8 cellular contexts compared by ENCODE assay signal in the genomic region with DNA sequence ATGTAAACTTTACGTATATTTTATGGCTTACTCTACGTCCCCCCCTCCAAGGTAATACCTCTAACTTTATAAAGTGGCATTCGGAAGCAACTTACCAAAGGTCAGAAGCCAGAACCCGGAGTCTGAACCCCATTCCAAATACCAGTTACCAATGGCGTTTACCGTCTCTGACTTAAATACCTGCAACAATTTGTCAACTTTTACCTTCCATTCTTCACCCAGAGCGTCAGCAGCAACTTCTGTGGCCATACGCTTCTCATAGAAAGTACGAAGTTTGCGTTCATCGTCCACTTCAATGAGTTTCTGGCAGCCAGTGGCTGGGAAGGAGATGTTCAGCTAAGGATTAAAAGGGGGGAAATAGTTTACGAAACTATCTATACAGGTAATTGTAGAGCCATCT. TPM values are rescaled to one million over a fixed set of nuclear protein-coding genes. Genes with fewer than 3 reads are reported as not detected.
DNase-seq lines count a peak whose midpoint lies in the region; ATAC-seq, FAIRE-seq and TF ChIP-seq lines count a peak whose summit lies in the region.

No MANE protein-coding gene starts in this region.

- WGBS in lower leg skin, 2 donors: 5% methylated on average over 12 of the region's 12 CpGs
- WGBS in upper lobe of left lung, 2 donors: 8% methylated on average over 12 of the region's 12 CpGs

- peak overlapping the region; percentile 98 for H3K4me3 ChIP-seq in astrocyte (ENCODE audit: insufficient read depth, low read depth, low read length)
- H3K4me3 ChIP-seq in lower leg skin (ENCODE audit: low read depth, poor library complexity, severe bottlenecking): peak overlapping the region; percentile 49
- peak overlapping the region; percentile 51 to 78 (median 70) for H3K4me3 ChIP-seq in upper lobe of left lung

- H3K27me3 ChIP-seq in astrocyte (ENCODE audit: insufficient read depth, low read length) (no peaks in the 10 kb centered on the region), upper lobe of left lung (no peaks in the 10 kb centered on the region)

- peak overlapping the region; percentile 97 for H3K9ac ChIP-seq in astrocyte (ENCODE audit: low read length)

- H3K27ac ChIP-seq in astrocyte (ENCODE audit: low read depth, low read length) (peak overlapping the region; percentile 91), upper lobe of left lung (peak overlapping the region; percentile 87 to 96 (median 88))

- H3K9me3 ChIP-seq in astrocyte (ENCODE audit: insufficient read depth, low read depth, low read length) (no peaks in the 10 kb centered on the region), upper lobe of left lung (no peaks in the 10 kb centered on the region)

- no peak for TF ChIP-seq EP300 in upper lobe of left lung (IDR thresholded peaks at IDR 0.05)

- H3K79me2 ChIP-seq in astrocyte (ENCODE audit: insufficient read depth, low read length): peaks cover 34% of the 10 kb centered on the region

- peaks cover 6% of the 10 kb centered on the region for H3K9me3 Mint-ChIP-seq in activated naive CD4-positive, alpha-beta T cell treated with anti-CD3 and anti-CD28 coated beads, Interleukin-2, amount 50 U/mL, for 24 hours
- no peaks in the 10 kb centered on the region for H3K9me3 Mint-ChIP-seq in astrocyte (ENCODE audit: unreplicated experiment)

- intact Hi-C loops in lower leg skin (cut with DNase I; ENCODE audit: low total_unique reads): no loop called here

- TF ChIP-seq CTCF in astrocyte (IDR thresholded peaks at IDR 0.05; ENCODE audit: insufficient read depth, low read depth, low read length) (no peak), lower leg skin (IDR thresholded peaks at IDR 0.05) (no peak), upper lobe of left lung (IDR thresholded peaks at IDR 0.05) (no peak), D721Med (IDR thresholded peaks at IDR 0.05; ENCODE audit: insufficient read depth, missing control alignments) (no peak)

- peak overlapping the region; percentile 99 for H3K4me3 Mint-ChIP-seq in activated naive CD4-positive, alpha-beta T cell treated with anti-CD3 and anti-CD28 coated beads, Interleukin-2, amount 50 U/mL, for 24 hours
- H3K4me3 Mint-ChIP-seq in astrocyte (ENCODE audit: unreplicated experiment): peak overlapping the region; percentile 99

- H3K36me3 ChIP-seq in astrocyte (ENCODE audit: insufficient read depth, low read length) (peaks cover 49% of the 10 kb centered on the region), upper lobe of left lung (peaks cover 14 to 44% (median 38%) of the 10 kb centered on the region in 4 donors)

- DNase-seq in activated naive CD4-positive, alpha-beta T cell treated with anti-CD3 and anti-CD28 coated beads, Interleukin-2, amount 50 U/mL, for 16 hours: no peak
- DNase-seq in astrocyte (ENCODE audit: low read depth) (no peak), lower leg skin (ENCODE audit: low spot score in 2 of 2) (no peak), upper lobe of left lung (no peak), D721Med (ENCODE audit: insufficient read length, low spot score) (no peak), GOT3 (lab: John Stamatoyannopoulos, UW) (no peak)

- H3K4me1 ChIP-seq in astrocyte (ENCODE audit: insufficient read depth, low read length): peaks cover 14% of the 10 kb centered on the region
- peaks cover 17 to 34% (median 22%) of the 10 kb centered on the region in 4 donors for H3K4me1 ChIP-seq in upper lobe of left lung

- H3K27ac Mint-ChIP-seq in activated naive CD4-positive, alpha-beta T cell treated with anti-CD3 and anti-CD28 coated beads, Interleukin-2, amount 50 U/mL, for 24 hours: peak overlapping the region; percentile 100
- H3K27ac Mint-ChIP-seq in astrocyte (ENCODE audit: unreplicated experiment): peak overlapping the region; percentile 100

- TF ChIP-seq POLR2A in lower leg skin (IDR thresholded peaks at IDR 0.05) (no peak), upper lobe of left lung (IDR thresholded peaks at IDR 0.05) (no peak)

- FAIRE-seq in astrocyte (lab: Jason Lieb, UNC) (no peak), D721Med (lab: Jason Lieb, UNC) (no peak)

- peaks cover 45% of the 10 kb centered on the region for H3K36me3 Mint-ChIP-seq in activated naive CD4-positive, alpha-beta T cell treated with anti-CD3 and anti-CD28 coated beads, Interleukin-2, amount 50 U/mL, for 24 hours
- H3K36me3 Mint-ChIP-seq in astrocyte (ENCODE audit: low read depth, unreplicated experiment): peaks cover 30% of the 10 kb centered on the region

- ATAC-seq in upper lobe of left lung (ENCODE audit: low FRiP score in 2 of 2) (no peak), GM21529 (IDR thresholded peaks at IDR 0.05; ENCODE audit: unreplicated experiment) (no peak)

- no peaks in the 10 kb centered on the region for H3K27me3 Mint-ChIP-seq in activated naive CD4-positive, alpha-beta T cell treated with anti-CD3 and anti-CD28 coated beads, Interleukin-2, amount 50 U/mL, for 24 hours
- no peaks in the 10 kb centered on the region for H3K27me3 Mint-ChIP-seq in astrocyte (ENCODE audit: low read depth, unreplicated experiment)

- peaks cover 43% of the 10 kb centered on the region for H3K4me1 Mint-ChIP-seq in activated naive CD4-positive, alpha-beta T cell treated with anti-CD3 and anti-CD28 coated beads, Interleukin-2, amount 50 U/mL, for 24 hours
- H3K4me1 Mint-ChIP-seq in astrocyte (ENCODE audit: low read depth, unreplicated experiment): peaks cover 26% of the 10 kb centered on the region

- H2AFZ ChIP-seq in astrocyte (ENCODE audit: low read depth, low read length): no peak overlapping the region

- H3K4me2 ChIP-seq in astrocyte (ENCODE audit: low read length): peak overlapping the region; percentile 90

- H4K20me1 ChIP-seq in astrocyte (ENCODE audit: insufficient read depth, low read length): peaks cover 50% of the 10 kb centered on the region

RNA-seq across cellular contexts. Expression of gene RPS6, which starts 0.8 kb away (rescaled TPM):
- total RNA-seq in astrocyte: 1,222 and 1,430 TPM in 2 replicates
- total RNA-seq in lower leg skin: 1,000 to 10,000 TPM; 1,916 to 2,563 (median 2,292) TPM
- 1,000 to 10,000 TPM in 3 of 6 donors, 100 to 1,000 TPM in 3; 664 to 1,586 (median 1,027) TPM for total RNA-seq in upper lobe of left lung

RNA-seq across cellular contexts. Expression of gene ACER2, which starts 29.5 kb away (rescaled TPM):
- total RNA-seq in astrocyte: 6.0 and 7.4 TPM in 2 replicates
- total RNA-seq in lower leg skin: 10 to 100 TPM in 3 of 4 donors, 1 to 10 TPM in 1; 10.0 to 21.4 (median 18.4) TPM
- 1 to 10 TPM; 3.2 to 9.4 (median 4.5) TPM for total RNA-seq in upper lobe of left lung
